Comparison of ENCODE assay signal across 27 cellular contexts in the genomic region with DNA sequence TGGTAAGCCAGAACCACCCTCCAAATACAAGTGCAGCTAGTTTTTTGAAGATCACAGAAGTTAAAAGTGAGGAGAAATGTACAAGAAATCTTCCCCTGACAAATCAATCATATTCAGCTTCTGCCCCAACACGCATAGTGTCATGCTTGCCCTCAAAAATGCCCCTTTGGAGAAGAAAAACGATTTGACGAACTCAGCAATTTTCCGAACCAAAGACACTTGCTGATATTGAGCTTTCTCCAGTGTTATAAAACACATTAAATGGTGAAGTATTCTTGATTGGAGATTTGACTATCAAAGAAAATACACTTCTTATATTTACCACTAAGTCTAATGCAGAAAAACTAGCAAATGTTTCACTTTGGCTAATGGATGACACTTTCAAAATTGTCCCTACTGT.
"Had no signal": no experiment of that assay in that cellular context is flagged by ENCODE, and none has a peak within 500 bp of the region (broad histone marks: within the 10 kb centered on the region; RNA-seq: fewer than 3 reads in every experiment).

No MANE protein-coding gene starts in this region.

- DNase-seq: naive thymus-derived CD4-positive, alpha-beta T cell; natural killer cell; occipital lobe; pancreas; right cardiac atrium; spleen; stimulated activated CD4-positive, alpha-beta T cell treated with anti-CD3 and anti-CD28 coated beads, Interleukin-12 subunit alpha, Interleukin-12 subunit beta, amount 100 ng/mL, for 4 hours; stimulated activated CD4-positive, alpha-beta T cell treated with anti-CD3 and anti-CD28 coated beads, Interleukin-1b, Interleukin-23, amount 100 ng/mL, for 48 hours; stimulated activated CD4-positive, alpha-beta T cell treated with anti-CD3 and anti-CD28 coated beads, Interleukin-4, amount 100 ng/mL, for 1 hour; stimulated activated CD4-positive, alpha-beta T cell treated with anti-CD3 and anti-CD28 coated beads, Interleukin-4, amount 100 ng/mL, for 4 hours; stimulated activated CD8-positive, alpha-beta memory T cell treated with anti-CD3 and anti-CD28 coated beads, Interleukin-4, amount 100 ng/mL, for 48 hours; stimulated activated naive CD4-positive, alpha-beta T cell; stimulated activated naive CD8-positive, alpha-beta T cell treated with anti-CD3 and anti-CD28 coated beads, Interleukin-15, amount 100 ng/mL, for 72 hours; stimulated activated naive CD8-positive, alpha-beta T cell treated with anti-CD3 and anti-CD28 coated beads, Interleukin-15, Interleukin-2, amounts not matched to agents 100 U/mL and 50 U/mL, for 24 hours; substantia nigra; testis; tibial artery; transverse colon; upper lobe of right lung; uterus had no signal

- H3K9ac ChIP-seq: neural progenitor cell had no signal

- H3K27me3 ChIP-seq: neural progenitor cell, pancreas, spleen, suprapubic skin, testis, tibial artery, transverse colon, upper lobe of right lung, uterus had no signal

- H3K27ac ChIP-seq: neural progenitor cell, pancreas, prostate gland, skin epidermis, spleen, suprapubic skin, testis, tibial artery, transverse colon, upper lobe of right lung, uterus had no signal

- H2AFZ ChIP-seq: neural progenitor cell had no signal

- FAIRE-seq: pancreas had no signal

- H3K4me3 ChIP-seq: neural progenitor cell, pancreas, prostate gland, skin epidermis, smooth muscle cell, spleen, suprapubic skin, testis, tibial artery, transverse colon, upper lobe of right lung, uterus had no signal

- H3K4me1 ChIP-seq: neural progenitor cell, prostate gland, spleen, suprapubic skin, testis, transverse colon, upper lobe of right lung, uterus had no signal

- H3K9me3 ChIP-seq: pancreas, prostate gland, spleen, suprapubic skin, testis, tibial artery, transverse colon, upper lobe of right lung, uterus had no signal

- ATAC-seq: naive thymus-derived CD4-positive, alpha-beta T cell; natural killer cell; pancreas; right cardiac atrium; sciatic nerve; stimulated activated memory B cell treated with anti-CD40 and anti-IgM and Interleukin-4, amounts not matched to agents 10 μg/mL and 1 μg/mL and 100 μg/mL, for 72 hours; stimulated activated naive CD8-positive, alpha-beta T cell treated with anti-CD3 and anti-CD28 coated beads, Interleukin-15, amount 100 ng/mL, for 72 hours; stimulated activated naive CD8-positive, alpha-beta T cell treated with anti-CD3 and anti-CD28 coated beads, Interleukin-15, Interleukin-2, amounts not matched to agents 100 U/mL and 50 U/mL, for 24 hours; upper lobe of right lung had no signal

- H3K4me2 ChIP-seq: neural progenitor cell, smooth muscle cell had no signal

- H3K36me3 ChIP-seq: neural progenitor cell, pancreas, prostate gland, spleen, suprapubic skin, tibial artery, transverse colon, upper lobe of right lung, uterus had no signal
